ENCODE assay signal across 1 cellular context in genomic region chr15:76803049-76803571, GRCh38.
TF ChIP-seq lines count a peak whose summit lies in the region.

No MANE protein-coding gene starts in this region.

TF ChIP-seq in GM12878, 131 proteins besides CTCF, POLR2A, EP300 and RAD21:
- TF ChIP-seq KDM1A (IDR thresholded peaks at IDR 0.05; ENCODE audit: borderline replicate concordance) (no peak), JUNB (IDR thresholded peaks at IDR 0.05) (no peak), TAF1 (IDR thresholded peaks at IDR 0.05; ENCODE audit: borderline replicate concordance, low read depth, low read length) (no peak), GATAD2B (conservative IDR thresholded peaks at IDR 0.05; ENCODE audit: low read depth) (no peak), ZBTB40 (IDR thresholded peaks at IDR 0.05; ENCODE audit: borderline replicate concordance) (no peak), BACH1 (IDR thresholded peaks at IDR 0.05; ENCODE audit: borderline replicate concordance) (no peak), RBBP5 (conservative IDR thresholded peaks at IDR 0.05) (no peak), KLF5 (IDR thresholded peaks at IDR 0.05; ENCODE audit: partially characterized antibody) (no peak), MEF2B (IDR thresholded peaks at IDR 0.05; ENCODE audit: partially characterized antibody, poor library complexity, severe bottlenecking) (no peak), SREBF2 (IDR thresholded peaks at IDR 0.05; ENCODE audit: low read length) (no peak), MTA3 (IDR thresholded peaks at IDR 0.05; ENCODE audit: borderline replicate concordance, low read length) (no peak), CHD4 (IDR thresholded peaks at IDR 0.05) (no peak), SPI1 (IDR thresholded peaks at IDR 0.05; ENCODE audit: borderline replicate concordance, insufficient read depth, low read depth, low read length) (no peak), CREM (IDR thresholded peaks at IDR 0.05; ENCODE audit: low read depth) (no peak), BCLAF1 (IDR thresholded peaks at IDR 0.05) (no peak), RAD51 (IDR thresholded peaks at IDR 0.05) (no peak), PAX8 (IDR thresholded peaks at IDR 0.05) (no peak)
- TF ChIP-seq, protein P1, sequence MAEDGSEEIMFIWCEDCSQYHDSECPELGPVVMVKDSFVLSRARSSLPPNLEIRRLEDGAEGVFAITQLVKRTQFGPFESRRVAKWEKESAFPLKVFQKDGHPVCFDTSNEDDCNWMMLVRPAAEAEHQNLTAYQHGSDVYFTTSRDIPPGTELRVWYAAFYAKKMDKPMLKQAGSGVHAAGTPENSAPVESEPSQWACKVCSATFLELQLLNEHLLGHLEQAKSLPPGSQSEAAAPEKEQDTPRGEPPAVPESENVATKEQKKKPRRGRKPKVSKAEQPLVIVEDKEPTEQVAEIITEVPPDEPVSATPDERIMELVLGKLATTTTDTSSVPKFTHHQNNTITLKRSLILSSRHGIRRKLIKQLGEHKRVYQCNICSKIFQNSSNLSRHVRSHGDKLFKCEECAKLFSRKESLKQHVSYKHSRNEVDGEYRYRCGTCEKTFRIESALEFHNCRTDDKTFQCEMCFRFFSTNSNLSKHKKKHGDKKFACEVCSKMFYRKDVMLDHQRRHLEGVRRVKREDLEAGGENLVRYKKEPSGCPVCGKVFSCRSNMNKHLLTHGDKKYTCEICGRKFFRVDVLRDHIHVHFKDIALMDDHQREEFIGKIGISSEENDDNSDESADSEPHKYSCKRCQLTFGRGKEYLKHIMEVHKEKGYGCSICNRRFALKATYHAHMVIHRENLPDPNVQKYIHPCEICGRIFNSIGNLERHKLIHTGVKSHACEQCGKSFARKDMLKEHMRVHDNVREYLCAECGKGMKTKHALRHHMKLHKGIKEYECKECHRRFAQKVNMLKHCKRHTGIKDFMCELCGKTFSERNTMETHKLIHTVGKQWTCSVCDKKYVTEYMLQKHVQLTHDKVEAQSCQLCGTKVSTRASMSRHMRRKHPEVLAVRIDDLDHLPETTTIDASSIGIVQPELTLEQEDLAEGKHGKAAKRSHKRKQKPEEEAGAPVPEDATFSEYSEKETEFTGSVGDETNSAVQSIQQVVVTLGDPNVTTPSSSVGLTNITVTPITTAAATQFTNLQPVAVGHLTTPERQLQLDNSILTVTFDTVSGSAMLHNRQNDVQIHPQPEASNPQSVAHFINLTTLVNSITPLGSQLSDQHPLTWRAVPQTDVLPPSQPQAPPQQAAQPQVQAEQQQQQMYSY (CRISPR knock-in tag; IDR thresholded peaks at IDR 0.05): no peak
- TF ChIP-seq, protein P2, sequence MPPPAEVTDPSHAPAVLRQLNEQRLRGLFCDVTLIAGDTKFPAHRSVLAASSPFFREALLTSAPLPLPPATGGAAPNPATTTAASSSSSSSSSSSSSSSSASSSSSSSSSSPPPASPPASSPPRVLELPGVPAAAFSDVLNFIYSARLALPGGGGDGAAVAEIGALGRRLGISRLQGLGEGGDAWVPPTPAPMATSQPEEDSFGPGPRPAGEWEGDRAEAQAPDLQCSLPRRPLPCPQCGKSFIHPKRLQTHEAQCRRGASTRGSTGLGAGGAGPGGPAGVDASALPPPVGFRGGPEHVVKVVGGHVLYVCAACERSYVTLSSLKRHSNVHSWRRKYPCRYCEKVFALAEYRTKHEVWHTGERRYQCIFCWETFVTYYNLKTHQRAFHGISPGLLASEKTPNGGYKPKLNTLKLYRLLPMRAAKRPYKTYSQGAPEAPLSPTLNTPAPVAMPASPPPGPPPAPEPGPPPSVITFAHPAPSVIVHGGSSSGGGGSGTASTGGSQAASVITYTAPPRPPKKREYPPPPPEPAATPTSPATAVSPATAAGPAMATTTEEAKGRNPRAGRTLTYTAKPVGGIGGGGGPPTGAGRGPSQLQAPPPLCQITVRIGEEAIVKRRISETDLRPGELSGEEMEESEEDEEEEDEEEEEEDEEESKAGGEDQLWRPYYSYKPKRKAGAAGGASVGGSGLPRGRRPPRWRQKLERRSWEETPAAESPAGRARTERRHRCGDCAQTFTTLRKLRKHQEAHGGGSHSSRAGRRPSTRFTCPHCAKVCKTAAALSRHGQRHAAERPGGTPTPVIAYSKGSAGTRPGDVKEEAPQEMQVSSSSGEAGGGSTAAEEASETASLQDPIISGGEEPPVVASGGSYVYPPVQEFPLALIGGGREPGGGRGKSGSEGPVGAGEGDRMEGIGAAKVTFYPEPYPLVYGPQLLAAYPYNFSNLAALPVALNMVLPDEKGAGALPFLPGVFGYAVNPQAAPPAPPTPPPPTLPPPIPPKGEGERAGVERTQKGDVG (CRISPR knock-in tag; IDR thresholded peaks at IDR 0.05): no peak
- TF ChIP-seq, protein P3, sequence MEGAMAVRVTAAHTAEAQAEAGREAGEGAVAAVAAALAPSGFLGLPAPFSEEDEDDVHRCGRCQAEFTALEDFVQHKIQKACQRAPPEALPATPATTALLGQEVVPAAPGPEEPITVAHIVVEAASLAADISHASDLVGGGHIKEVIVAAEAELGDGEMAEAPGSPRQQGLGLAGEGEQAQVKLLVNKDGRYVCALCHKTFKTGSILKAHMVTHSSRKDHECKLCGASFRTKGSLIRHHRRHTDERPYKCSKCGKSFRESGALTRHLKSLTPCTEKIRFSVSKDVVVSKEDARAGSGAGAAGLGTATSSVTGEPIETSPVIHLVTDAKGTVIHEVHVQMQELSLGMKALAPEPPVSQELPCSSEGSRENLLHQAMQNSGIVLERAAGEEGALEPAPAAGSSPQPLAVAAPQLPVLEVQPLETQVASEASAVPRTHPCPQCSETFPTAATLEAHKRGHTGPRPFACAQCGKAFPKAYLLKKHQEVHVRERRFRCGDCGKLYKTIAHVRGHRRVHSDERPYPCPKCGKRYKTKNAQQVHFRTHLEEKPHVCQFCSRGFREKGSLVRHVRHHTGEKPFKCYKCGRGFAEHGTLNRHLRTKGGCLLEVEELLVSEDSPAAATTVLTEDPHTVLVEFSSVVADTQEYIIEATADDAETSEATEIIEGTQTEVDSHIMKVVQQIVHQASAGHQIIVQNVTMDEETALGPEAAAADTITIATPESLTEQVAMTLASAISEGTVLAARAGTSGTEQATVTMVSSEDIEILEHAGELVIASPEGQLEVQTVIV (IDR thresholded peaks at IDR 0.05; ENCODE audit: borderline replicate concordance, partially characterized antibody): no peak
